Comparison of ENCODE assay signal across 35 cellular contexts in the genomic region with DNA sequence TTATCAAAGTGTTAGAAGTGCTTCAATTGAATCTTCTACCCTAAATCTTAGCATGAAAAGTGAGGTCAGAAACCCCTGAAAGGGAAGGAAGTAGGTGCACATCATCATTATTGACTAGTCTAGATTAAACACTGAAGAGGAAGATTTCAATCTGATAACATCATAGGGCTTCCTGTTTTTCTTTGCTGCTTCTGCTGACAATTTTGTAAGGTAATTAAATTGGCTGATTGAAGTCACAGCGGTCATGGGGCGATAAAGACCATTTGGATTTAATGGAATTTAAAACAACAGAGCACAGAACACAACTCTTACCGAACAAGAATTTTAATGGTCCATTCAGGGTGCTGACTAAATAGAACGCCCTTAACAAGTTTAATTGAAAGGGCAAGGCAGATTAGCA. TPM values are rescaled to one million over a fixed set of nuclear protein-coding genes. Genes with fewer than 3 reads are reported as not detected.
"Had no signal": no experiment of that assay in that cellular context is flagged by ENCODE, and none has a peak within 500 bp of the region (broad histone marks: within the 10 kb centered on the region; RNA-seq: fewer than 3 reads in every experiment).

No MANE protein-coding gene starts in this region.

- DNase-seq: activated CD4-positive, alpha-beta memory T cell treated with anti-CD3 and anti-CD28 coated beads, Interleukin-2, amount 10 ng/mL, durations not matched to agents 7 days and 5 days; activated CD4-positive, alpha-beta T cell treated with anti-CD3 and anti-CD28 coated beads for 1 hour; activated CD4-positive, alpha-beta T cell treated with anti-CD3 and anti-CD28 coated beads for 48 hours; activated CD4-positive, CD25-positive, alpha-beta regulatory T cell; activated effector memory CD4-positive, alpha-beta T cell treated with anti-CD3 and anti-CD28 coated beads, Interleukin-2, amount 50 U/mL, for 16 hours; activated naive CD4-positive, alpha-beta T cell; activated naive CD4-positive, alpha-beta T cell treated with anti-CD3 and anti-CD28 coated beads, Interleukin-2, amount 50 U/mL, for 16 hours; activated naive CD8-positive, alpha-beta T cell treated with anti-CD3 and anti-CD28 coated beads for 36 hours; activated T-cell treated with anti-CD3 and anti-CD28 coated beads, Interleukin-2, amount 50 U/mL, for 1 hour; activated T-cell treated with anti-CD3 and anti-CD28 coated beads, Interleukin-2, amount 50 U/mL, for 72 hours; amniotic stem cell; aorta; brain microvascular endothelial cell; central memory CD4-positive, alpha-beta T cell; MM.1S; MV-4-11; NCI-H1092; NCI-H146; NCI-H187; NCI-H2029 treated with DMSO at 0.1 percent for 48 hours; NCI-H2107; NCI-H2171; NCI-H2227 treated with DMSO at 0.1 percent for 48 hours; NCI-H446; NCI-H510A treated with DMSO at 0.1 percent for 48 hours; NCI-H526 treated with DMSO at 0.1 percent for 48 hours; NK-92 treated with Interleukin-12 subunit alpha and Interleukin-12 subunit beta, amount 100 ng/mL, for 24 hours; PC-9; Right ventricle myocardium superior; SW 1271; T-helper 1 cell; T1000; WERI-Rb-1 had no signal

- H3K4me1 Mint-ChIP-seq: activated naive CD8-positive, alpha-beta T cell treated with anti-CD3 and anti-CD28 coated beads for 36 hours; activated T-helper 17 cell treated with anti-CD3 and anti-CD28 coated beads, Interleukin-2, amount 50 U/mL, for 72 hours had no signal

- H3K27ac Mint-ChIP-seq: activated CD4-positive, alpha-beta memory T cell treated with anti-CD3 and anti-CD28 coated beads, Interleukin-2, amount 10 ng/mL, durations not matched to agents 7 days and 5 days; activated naive CD8-positive, alpha-beta T cell treated with anti-CD3 and anti-CD28 coated beads for 36 hours; activated T-cell treated with anti-CD3 and anti-CD28 coated beads, Interleukin-2, amount 50 U/mL, for 72 hours; activated T-helper 17 cell treated with anti-CD3 and anti-CD28 coated beads, Interleukin-2, amount 50 U/mL, for 72 hours had no signal

- H3K4me3 Mint-ChIP-seq: activated CD4-positive, alpha-beta memory T cell treated with anti-CD3 and anti-CD28 coated beads, Interleukin-2, amount 10 ng/mL, durations not matched to agents 7 days and 5 days; activated naive CD8-positive, alpha-beta T cell treated with anti-CD3 and anti-CD28 coated beads for 36 hours; activated T-cell treated with anti-CD3 and anti-CD28 coated beads, Interleukin-2, amount 50 U/mL, for 72 hours; activated T-helper 17 cell treated with anti-CD3 and anti-CD28 coated beads, Interleukin-2, amount 50 U/mL, for 72 hours had no signal

- H3K36me3 Mint-ChIP-seq: activated naive CD8-positive, alpha-beta T cell treated with anti-CD3 and anti-CD28 coated beads for 36 hours had no signal

RNA-seq across cellular contexts. Expression of a gene that starts 11.3 kb away (rescaled TPM):
- total RNA-seq: activated CD4-positive, alpha-beta memory T cell treated with anti-CD3 and anti-CD28 coated beads, Interleukin-2, amount 10 ng/mL, durations not matched to agents 7 days and 5 days; activated CD8-positive, alpha-beta memory T cell treated with anti-CD3 and anti-CD28 coated beads for 36 hours; activated naive CD8-positive, alpha-beta T cell treated with anti-CD3 and anti-CD28 coated beads for 36 hours; activated T-cell treated with anti-CD3 and anti-CD28 coated beads, Interleukin-2, amount 50 U/mL, for 72 hours had no signal
